ENCODE assay signal across 1 cellular context in genomic region chr3:65524544-65525070, GRCh38.
TF ChIP-seq lines count a peak whose summit lies in the region.

No MANE protein-coding gene starts in this region.

TF ChIP-seq in K562, 482 proteins besides CTCF, POLR2A, EP300 and RAD21 (continued from another document):
- TF ChIP-seq, protein P1, sequence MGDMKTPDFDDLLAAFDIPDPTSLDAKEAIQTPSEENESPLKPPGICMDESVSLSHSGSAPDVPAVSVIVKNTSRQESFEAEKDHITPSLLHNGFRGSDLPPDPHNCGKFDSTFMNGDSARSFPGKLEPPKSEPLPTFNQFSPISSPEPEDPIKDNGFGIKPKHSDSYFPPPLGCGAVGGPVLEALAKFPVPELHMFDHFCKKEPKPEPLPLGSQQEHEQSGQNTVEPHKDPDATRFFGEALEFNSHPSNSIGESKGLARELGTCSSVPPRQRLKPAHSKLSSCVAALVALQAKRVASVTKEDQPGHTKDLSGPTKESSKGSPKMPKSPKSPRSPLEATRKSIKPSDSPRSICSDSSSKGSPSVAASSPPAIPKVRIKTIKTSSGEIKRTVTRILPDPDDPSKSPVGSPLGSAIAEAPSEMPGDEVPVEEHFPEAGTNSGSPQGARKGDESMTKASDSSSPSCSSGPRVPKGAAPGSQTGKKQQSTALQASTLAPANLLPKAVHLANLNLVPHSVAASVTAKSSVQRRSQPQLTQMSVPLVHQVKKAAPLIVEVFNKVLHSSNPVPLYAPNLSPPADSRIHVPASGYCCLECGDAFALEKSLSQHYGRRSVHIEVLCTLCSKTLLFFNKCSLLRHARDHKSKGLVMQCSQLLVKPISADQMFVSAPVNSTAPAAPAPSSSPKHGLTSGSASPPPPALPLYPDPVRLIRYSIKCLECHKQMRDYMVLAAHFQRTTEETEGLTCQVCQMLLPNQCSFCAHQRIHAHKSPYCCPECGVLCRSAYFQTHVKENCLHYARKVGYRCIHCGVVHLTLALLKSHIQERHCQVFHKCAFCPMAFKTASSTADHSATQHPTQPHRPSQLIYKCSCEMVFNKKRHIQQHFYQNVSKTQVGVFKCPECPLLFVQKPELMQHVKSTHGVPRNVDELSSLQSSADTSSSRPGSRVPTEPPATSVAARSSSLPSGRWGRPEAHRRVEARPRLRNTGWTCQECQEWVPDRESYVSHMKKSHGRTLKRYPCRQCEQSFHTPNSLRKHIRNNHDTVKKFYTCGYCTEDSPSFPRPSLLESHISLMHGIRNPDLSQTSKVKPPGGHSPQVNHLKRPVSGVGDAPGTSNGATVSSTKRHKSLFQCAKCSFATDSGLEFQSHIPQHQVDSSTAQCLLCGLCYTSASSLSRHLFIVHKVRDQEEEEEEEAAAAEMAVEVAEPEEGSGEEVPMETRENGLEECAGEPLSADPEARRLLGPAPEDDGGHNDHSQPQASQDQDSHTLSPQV (IDR thresholded peaks at IDR 0.05), result no peak
- TF ChIP-seq PCBP1 (IDR thresholded peaks at IDR 0.05; ENCODE audit: low read depth, low read length, poor library complexity, severe bottlenecking) (no peak), MLLT1 (IDR thresholded peaks at IDR 0.05) (no peak)
